Comparison of ENCODE assay signal across 38 cellular contexts in the genomic region with DNA sequence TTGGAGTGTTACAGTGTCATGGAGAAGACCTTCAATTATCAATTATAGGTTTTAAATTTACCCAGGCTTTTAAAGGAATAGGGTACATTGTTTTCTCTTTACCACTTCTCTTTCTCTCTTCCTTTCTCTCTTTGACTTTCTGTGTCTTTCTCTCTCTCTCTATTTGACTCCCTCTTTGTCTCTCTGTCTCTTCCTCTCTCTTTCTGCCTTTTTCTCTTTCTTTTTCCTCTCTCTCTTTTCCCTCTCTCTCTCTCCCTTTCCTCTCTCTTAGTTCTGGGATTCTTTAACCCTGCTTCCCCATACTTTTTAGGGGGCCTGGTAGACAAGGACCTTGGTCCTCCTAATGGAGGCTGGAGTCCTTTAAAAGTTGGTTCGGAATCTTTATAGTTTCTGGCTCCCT. TPM values are rescaled to one million over a fixed set of nuclear protein-coding genes. Genes with fewer than 3 reads are reported as not detected.
"Had no signal": no experiment of that assay in that cellular context is flagged by ENCODE, and none has a peak within 500 bp of the region (broad histone marks: within the 10 kb centered on the region; RNA-seq: fewer than 3 reads in every experiment).

No MANE protein-coding gene starts in this region.

- H3K9me3 ChIP-seq: MG63 had no signal

- H3K27me3 ChIP-seq: MG63 had no signal

- DNase-seq: Karpas-422, Kasumi-1, MG63, MM.1S, NCI-H1048, NCI-H1092, NCI-H1092 treated with DMSO at 0.1 percent for 48 hours, NCI-H1105, NCI-H1105 treated with DMSO at 0.1 percent for 48 hours, NCI-H1417, NCI-H1417 treated with DMSO at 0.1 percent for 48 hours, NCI-H1436, NCI-H1436 treated with DMSO at 0.1 percent for 48 hours, NCI-H146, NCI-H1694, NCI-H1694 treated with DMSO at 0.1 percent for 48 hours, NCI-H187, NCI-H187 treated with DMSO at 0.1 percent for 48 hours, NCI-H1930, NCI-H2029, NCI-H2029 treated with DMSO at 0.1 percent for 48 hours, NCI-H2081, NCI-H2081 treated with DMSO at 0.1 percent for 48 hours, NCI-H2107, NCI-H2171, NCI-H2171 treated with DMSO at 0.1 percent for 48 hours, NCI-H2227 treated with DMSO at 0.1 percent for 48 hours, NCI-H226, NCI-H345, NCI-H446, NCI-H446 treated with DMSO at 0.1 percent for 48 hours, NCI-H510A, NCI-H510A treated with DMSO at 0.1 percent for 48 hours, NCI-H524 had no signal

- H3K4me3 ChIP-seq: MG63 had no signal

- H3K36me3 ChIP-seq: MG63 had no signal

RNA-seq across cellular contexts. Expression of a gene that starts 50.2 kb away (rescaled TPM):
- total RNA-seq: LHCN-M2, M059J, MCF 10A, NCI-H460 had no signal
